2 cellular contexts compared by ENCODE assay signal in the genomic region with DNA sequence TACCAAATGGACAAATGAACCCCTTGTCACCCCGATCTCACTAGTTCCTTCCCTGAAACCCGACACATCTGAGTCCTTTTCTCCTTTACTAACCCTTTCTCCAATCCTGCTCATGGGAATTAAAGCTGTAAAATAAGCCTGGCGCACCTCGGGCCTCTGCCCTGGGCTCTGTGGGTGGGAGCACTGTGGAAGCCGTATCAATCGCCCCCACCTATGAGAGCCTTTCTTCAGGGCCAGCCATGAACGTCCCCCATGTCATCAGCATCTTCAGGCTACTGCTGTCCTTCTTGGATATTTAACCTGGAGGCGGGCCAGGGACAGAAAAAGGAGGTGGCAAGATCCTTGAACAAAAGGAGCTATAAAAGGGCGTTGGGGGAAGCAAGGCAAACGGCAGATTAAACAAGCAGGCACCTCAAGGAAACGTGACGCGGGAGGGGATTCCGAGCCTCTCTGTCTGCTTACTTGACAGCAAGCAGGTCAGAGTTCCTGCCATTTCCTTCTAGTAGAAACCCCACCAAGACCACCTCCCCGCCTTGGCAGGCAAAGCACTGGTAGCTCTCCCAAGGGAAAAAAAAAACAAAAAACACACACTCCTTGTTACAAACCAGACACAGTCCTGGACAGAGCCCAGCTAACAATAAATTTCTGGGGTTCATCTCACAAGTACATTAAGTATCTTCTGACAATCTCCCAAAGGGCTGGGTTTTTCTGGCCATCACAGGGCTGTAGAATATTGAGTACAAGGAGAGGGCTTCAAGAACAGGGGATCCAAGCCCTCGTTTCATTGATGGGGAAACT.
TF ChIP-seq lines count a peak whose summit lies in the region.

No MANE protein-coding gene starts in this region.

TF ChIP-seq in HEK293, 187 proteins besides CTCF, POLR2A, EP300 and RAD21:
- TF ChIP-seq EGR2 (tag by site-specific recombination; IDR thresholded peaks at IDR 0.05; ENCODE audit: low read depth) (peak; percentile 56; the same call in 1 of the 2 replicates), ZFHX2 (tag by site-specific recombination; conservative IDR thresholded peaks at IDR 0.05) (peak; percentile 71), ZNF174 (tag by site-specific recombination; IDR thresholded peaks at IDR 0.05) (no peak), ZNF155 (tag by site-specific recombination; IDR thresholded peaks at IDR 0.05) (no peak), ZNF311 (tag by site-specific recombination; IDR thresholded peaks at IDR 0.05; ENCODE audit: borderline replicate concordance) (no peak), ZNF707 (tag by site-specific recombination; IDR thresholded peaks at IDR 0.05) (no peak), ZNF837 (tag by site-specific recombination; IDR thresholded peaks at IDR 0.05) (no peak)
- TF ChIP-seq, protein P1, sequence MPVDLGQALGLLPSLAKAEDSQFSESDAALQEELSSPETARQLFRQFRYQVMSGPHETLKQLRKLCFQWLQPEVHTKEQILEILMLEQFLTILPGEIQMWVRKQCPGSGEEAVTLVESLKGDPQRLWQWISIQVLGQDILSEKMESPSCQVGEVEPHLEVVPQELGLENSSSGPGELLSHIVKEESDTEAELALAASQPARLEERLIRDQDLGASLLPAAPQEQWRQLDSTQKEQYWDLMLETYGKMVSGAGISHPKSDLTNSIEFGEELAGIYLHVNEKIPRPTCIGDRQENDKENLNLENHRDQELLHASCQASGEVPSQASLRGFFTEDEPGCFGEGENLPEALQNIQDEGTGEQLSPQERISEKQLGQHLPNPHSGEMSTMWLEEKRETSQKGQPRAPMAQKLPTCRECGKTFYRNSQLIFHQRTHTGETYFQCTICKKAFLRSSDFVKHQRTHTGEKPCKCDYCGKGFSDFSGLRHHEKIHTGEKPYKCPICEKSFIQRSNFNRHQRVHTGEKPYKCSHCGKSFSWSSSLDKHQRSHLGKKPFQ (tag by site-specific recombination; IDR thresholded peaks at IDR 0.05): no peak
- TF ChIP-seq, protein P2, sequence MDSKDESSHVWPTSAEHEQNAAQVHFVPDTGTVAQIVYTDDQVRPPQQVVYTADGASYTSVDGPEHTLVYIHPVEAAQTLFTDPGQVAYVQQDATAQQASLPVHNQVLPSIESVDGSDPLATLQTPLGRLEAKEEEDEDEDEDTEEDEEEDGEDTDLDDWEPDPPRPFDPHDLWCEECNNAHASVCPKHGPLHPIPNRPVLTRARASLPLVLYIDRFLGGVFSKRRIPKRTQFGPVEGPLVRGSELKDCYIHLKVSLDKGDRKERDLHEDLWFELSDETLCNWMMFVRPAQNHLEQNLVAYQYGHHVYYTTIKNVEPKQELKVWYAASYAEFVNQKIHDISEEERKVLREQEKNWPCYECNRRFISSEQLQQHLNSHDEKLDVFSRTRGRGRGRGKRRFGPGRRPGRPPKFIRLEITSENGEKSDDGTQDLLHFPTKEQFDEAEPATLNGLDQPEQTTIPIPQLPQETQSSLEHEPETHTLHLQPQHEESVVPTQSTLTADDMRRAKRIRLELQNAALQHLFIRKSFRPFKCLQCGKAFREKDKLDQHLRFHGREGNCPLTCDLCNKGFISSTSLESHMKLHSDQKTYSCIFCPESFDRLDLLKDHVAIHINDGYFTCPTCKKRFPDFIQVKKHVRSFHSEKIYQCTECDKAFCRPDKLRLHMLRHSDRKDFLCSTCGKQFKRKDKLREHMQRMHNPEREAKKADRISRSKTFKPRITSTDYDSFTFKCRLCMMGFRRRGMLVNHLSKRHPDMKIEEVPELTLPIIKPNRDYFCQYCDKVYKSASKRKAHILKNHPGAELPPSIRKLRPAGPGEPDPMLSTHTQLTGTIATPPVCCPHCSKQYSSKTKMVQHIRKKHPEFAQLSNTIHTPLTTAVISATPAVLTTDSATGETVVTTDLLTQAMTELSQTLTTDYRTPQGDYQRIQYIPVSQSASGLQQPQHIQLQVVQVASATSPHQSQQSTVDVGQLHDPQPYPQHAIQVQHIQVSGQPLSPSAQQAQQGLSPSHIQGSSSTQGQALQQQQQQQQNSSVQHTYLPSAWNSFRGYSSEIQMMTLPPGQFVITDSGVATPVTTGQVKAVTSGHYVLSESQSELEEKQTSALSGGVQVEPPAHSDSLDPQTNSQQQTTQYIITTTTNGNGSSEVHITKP (tag by site-specific recombination; IDR thresholded peaks at IDR 0.05): peak; percentile 7; the same call in 1 of the 2 replicates
- TF ChIP-seq, protein P3, sequence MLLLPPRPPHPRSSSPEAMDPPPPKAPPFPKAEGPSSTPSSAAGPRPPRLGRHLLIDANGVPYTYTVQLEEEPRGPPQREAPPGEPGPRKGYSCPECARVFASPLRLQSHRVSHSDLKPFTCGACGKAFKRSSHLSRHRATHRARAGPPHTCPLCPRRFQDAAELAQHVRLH (tag by site-specific recombination; IDR thresholded peaks at IDR 0.05): no peak

TF ChIP-seq in H1, 55 proteins besides CTCF, POLR2A, EP300 and RAD21:
- TF ChIP-seq BRCA1 (IDR thresholded peaks at IDR 0.05; ENCODE audit: low read depth, low read length) (no peak), FOSL1 (IDR thresholded peaks at IDR 0.05; ENCODE audit: insufficient read depth, low read depth, low read length) (no peak), KDM5A (IDR thresholded peaks at IDR 0.05; ENCODE audit: low read length) (no peak), PHF8 (conservative IDR thresholded peaks at IDR 0.05; ENCODE audit: low read depth, low read length) (no peak), EZH2 (IDR thresholded peaks at IDR 0.05; ENCODE audit: low read depth, low read length, severe bottlenecking) (no peak), BCL11A (IDR thresholded peaks at IDR 0.05; ENCODE audit: low read depth in 2 of 2, low read length in 2 of 2) (no peak), NRF1 (IDR thresholded peaks at IDR 0.05; ENCODE audit: low read depth, low read length) (no peak), SUZ12 (IDR thresholded peaks at IDR 0.05; ENCODE audit: low read length) (no peak), CBX8 (IDR thresholded peaks at IDR 0.05; ENCODE audit: borderline replicate concordance, low read depth, low read length) (no peak), TBP (IDR thresholded peaks at IDR 0.05; ENCODE audit: low read depth, low read length) (no peak), YY1 (IDR thresholded peaks at IDR 0.05; ENCODE audit: low read depth, low read length) (no peak), TCF12 (IDR thresholded peaks at IDR 0.05; ENCODE audit: low read depth, low read length) (no peak)
